In the genomic region with DNA sequence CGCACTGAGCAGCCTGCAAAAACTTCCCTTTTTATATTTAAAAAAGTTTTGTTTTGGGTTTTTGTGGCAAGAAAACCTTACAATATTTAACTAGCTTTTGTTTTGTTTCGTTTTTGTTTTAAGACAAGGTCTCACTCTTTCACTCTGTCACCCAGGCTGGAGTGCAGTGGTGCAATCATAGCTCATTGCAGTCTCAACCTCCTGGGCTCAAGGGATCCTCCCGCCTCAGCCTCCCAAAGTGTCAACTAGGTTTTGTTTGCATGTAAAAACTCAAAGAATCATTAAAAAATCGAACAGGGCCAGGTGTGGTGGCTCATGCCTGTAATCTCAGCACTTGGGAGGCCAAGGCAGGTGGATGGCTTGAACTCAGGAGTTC, we compare ENCODE assay signal across 27 cellular contexts.
"Had no signal": no experiment of that assay in that cellular context is flagged by ENCODE, and none has a peak within 500 bp of the region (broad histone marks: within the 10 kb centered on the region; RNA-seq: fewer than 3 reads in every experiment).

No MANE protein-coding gene starts in this region.

- H3K9me3 Mint-ChIP-seq: activated CD4-positive, alpha-beta memory T cell treated with anti-CD3 and anti-CD28 coated beads, Interleukin-2, amount 10 ng/mL, durations not matched to agents 7 days and 5 days; activated naive CD8-positive, alpha-beta T cell treated with anti-CD3 and anti-CD28 coated beads, Interleukin-2, amount 10 ng/mL, durations not matched to agents 7 days and 5 days; activated T-cell treated with anti-CD3 and anti-CD28 coated beads, Interleukin-2, amount 50 U/mL, for 72 hours; activated T-helper 2 cell treated with anti-CD3 and anti-CD28 coated beads, Interferon-gamma antibody, Interleukin-2, Interleukin-4, amounts not matched to agents 10 μg/mL and 5 μg/mL and 100 μg/mL, durations not matched to agents 14 hours and 24 hours and 36 hours had no signal

- H3K9ac ChIP-seq: SK-N-SH had no signal

- H3K27ac Mint-ChIP-seq: activated CD4-positive, alpha-beta memory T cell treated with anti-CD3 and anti-CD28 coated beads, Interleukin-2, amount 10 ng/mL, durations not matched to agents 7 days and 5 days; activated CD4-positive, alpha-beta T cell treated with anti-CD3 and anti-CD28 coated beads for 36 hours; activated naive CD8-positive, alpha-beta T cell treated with anti-CD3 and anti-CD28 coated beads, Interleukin-2, amount 10 ng/mL, durations not matched to agents 7 days and 5 days; activated T-cell treated with anti-CD3 and anti-CD28 coated beads, Interleukin-2, amount 50 U/mL, for 72 hours; activated T-helper 2 cell treated with anti-CD3 and anti-CD28 coated beads, Interferon-gamma antibody, Interleukin-2, Interleukin-4, amounts not matched to agents 10 μg/mL and 5 μg/mL and 100 μg/mL, durations not matched to agents 14 hours and 24 hours and 36 hours had no signal

- H3K27ac ChIP-seq: adrenal gland, RWPE1, SJCRH30, WERI-Rb-1 had no signal

- H3K36me3 Mint-ChIP-seq: activated naive CD8-positive, alpha-beta T cell treated with anti-CD3 and anti-CD28 coated beads, Interleukin-2, amount 10 ng/mL, durations not matched to agents 7 days and 5 days had no signal

- H3K4me1 Mint-ChIP-seq: activated CD4-positive, alpha-beta T cell treated with anti-CD3 and anti-CD28 coated beads for 36 hours; activated naive CD8-positive, alpha-beta T cell treated with anti-CD3 and anti-CD28 coated beads, Interleukin-2, amount 10 ng/mL, durations not matched to agents 7 days and 5 days had no signal

- H3K9me3 ChIP-seq: adrenal gland, MG63, Peyer's patch, SJCRH30, SK-N-SH had no signal

- DNase-seq: activated CD4-positive, alpha-beta memory T cell treated with anti-CD3 and anti-CD28 coated beads, Interleukin-2, amount 10 ng/mL, durations not matched to agents 7 days and 5 days; activated CD4-positive, alpha-beta T cell treated with anti-CD3 and anti-CD28 coated beads for 36 hours; activated CD4-positive, alpha-beta T cell treated with anti-CD3 and anti-CD28 coated beads, Interleukin-2, amount 50 U/mL, for 1 hour; activated gamma-delta T cell treated with Interleukin-2 at 50 U/mL for 16 hours; activated naive CD4-positive, alpha-beta T cell treated with anti-CD3 and anti-CD28 coated beads, Interleukin-2, amount 50 U/mL, for 16 hours; activated naive CD8-positive, alpha-beta T cell treated with anti-CD3 and anti-CD28 coated beads, Interleukin-2, amount 10 ng/mL, durations not matched to agents 7 days and 5 days; activated T-cell treated with anti-CD3 and anti-CD28 coated beads for 4 hours; activated T-cell treated with anti-CD3 and anti-CD28 coated beads, Interleukin-2, amount 50 U/mL, for 72 hours; adrenal gland; anterior cingulate cortex; cerebellar nuclear complex; MG63; NCI-H1105; NCI-H1436 treated with DMSO at 0.1 percent for 48 hours; NCI-H187 treated with DMSO at 0.1 percent for 48 hours; NCI-H2081 treated with DMSO at 0.1 percent for 48 hours; NCI-H446 treated with DMSO at 0.1 percent for 48 hours; NCI-H526; NCI-H774; Peyer's patch; Right ventricle myocardium superior; SJCRH30; SK-N-SH; T-helper 1 cell; WERI-Rb-1 had no signal

- H3K4me3 ChIP-seq: adrenal gland, MG63, SJCRH30 had no signal

- H3K27me3 ChIP-seq: adrenal gland, MG63, Peyer's patch, SJCRH30 had no signal

- H3K4me1 ChIP-seq: adrenal gland, Peyer's patch, SJCRH30 had no signal

- H3K4me3 Mint-ChIP-seq: activated CD4-positive, alpha-beta memory T cell treated with anti-CD3 and anti-CD28 coated beads, Interleukin-2, amount 10 ng/mL, durations not matched to agents 7 days and 5 days; activated CD4-positive, alpha-beta T cell treated with anti-CD3 and anti-CD28 coated beads for 36 hours; activated naive CD8-positive, alpha-beta T cell treated with anti-CD3 and anti-CD28 coated beads, Interleukin-2, amount 10 ng/mL, durations not matched to agents 7 days and 5 days; activated T-cell treated with anti-CD3 and anti-CD28 coated beads, Interleukin-2, amount 50 U/mL, for 72 hours had no signal

- H3K27me3 Mint-ChIP-seq: activated CD4-positive, alpha-beta memory T cell treated with anti-CD3 and anti-CD28 coated beads, Interleukin-2, amount 10 ng/mL, durations not matched to agents 7 days and 5 days; activated CD4-positive, alpha-beta T cell treated with anti-CD3 and anti-CD28 coated beads for 36 hours; activated naive CD8-positive, alpha-beta T cell treated with anti-CD3 and anti-CD28 coated beads, Interleukin-2, amount 10 ng/mL, durations not matched to agents 7 days and 5 days had no signal

- H3K36me3 ChIP-seq: adrenal gland, MG63, Peyer's patch, SJCRH30, WERI-Rb-1 had no signal
